8 cellular contexts compared by ENCODE assay signal in genomic region chr15:62059108-62059817, GRCh38. TPM values are rescaled to one million over a fixed set of nuclear protein-coding genes. Genes with fewer than 3 reads are reported as not detected.
DNase-seq lines count a peak whose midpoint lies in the region; ATAC-seq, FAIRE-seq and TF ChIP-seq lines count a peak whose summit lies in the region.

No MANE protein-coding gene starts in this region.

- peak in 1 of 3 donors; percentile 29 for DNase-seq in CD4-positive, CD25-positive, alpha-beta regulatory T cell
- DNase-seq in Kasumi-1 (lab: John Stamatoyannopoulos, UW) (peak; percentile 23 to 31), K562 (ENCODE audit: extremely low read depth in 1 of 4, low spot score in 3 of 4) (peak in 3 of 4 experiments; percentile 14 to 24 (median 15)), medulla oblongata (ENCODE audit: extremely low spot score) (peak; percentile 17), NCI-H774 (lab: John Stamatoyannopoulos, UW) (no peak)
- no peak for DNase-seq in stimulated activated naive CD4-positive, alpha-beta T cell treated with Interleukin-2 at 50 U/mL for 16 hours (lab: John Stamatoyannopoulos, UW)

- no peaks in the 10 kb centered on the region for H3K9me1 ChIP-seq in K562 (ENCODE audit: control insufficient read depth, insufficient read depth, low read length)

- 0 out of 6 replicates have a peak, but pooled peaks of 1 of the 3 experiments have one; percentile 14 for TF ChIP-seq CTCF in K562 (IDR thresholded peaks at IDR 0.05 in 2 of 3, conservative IDR thresholded peaks at IDR 0.05 in 1 of 3; ENCODE audit: insufficient read depth in 2 of 3, low read depth in 1 of 3, low read length in 3 of 3)

- H3K9me3 ChIP-seq in CD4-positive, CD25-positive, alpha-beta regulatory T cell (ENCODE audit: control insufficient read depth in 2 of 2, low read length in 2 of 2): no peaks in the 10 kb centered on the region
- H3K9me3 ChIP-seq in K562 (replicated peaks; ENCODE audit: control insufficient read depth, insufficient read depth, low read depth, low read length): no peaks in the 10 kb centered on the region

- H3K27me3 ChIP-seq in CD4-positive, CD25-positive, alpha-beta regulatory T cell (ENCODE audit: control insufficient read depth, insufficient read depth, low read length): no peaks in the 10 kb centered on the region
- H3K27me3 ChIP-seq in K562 (ENCODE audit: control insufficient read depth in 2 of 2, insufficient read depth in 2 of 2, low read length in 2 of 2): no peaks in the 10 kb centered on the region; a peak in 1 of 5 replicates

- peaks cover 15% of the 10 kb centered on the region for H3K27me3 Mint-ChIP-seq in CD4-positive, CD25-positive, alpha-beta regulatory T cell

- POLR2A ChIA-PET in K562 (lab: Yijun Ruan, JAX): interaction anchor here (1.1 kb wide), 2 partner anchors 12 to 49 kb away, joined by 3 read pairs; no protein-coding TSS in a partner anchor

- peak overlapping the region; percentile 85 for H3K4me2 ChIP-seq in K562 (ENCODE audit: insufficient read depth, low read length)

- TF ChIP-seq RAD21 in K562 (CRISPR knock-in tag; conservative IDR thresholded peaks at IDR 0.05 in 1 of 2, IDR thresholded peaks at IDR 0.05 in 1 of 2): no peak

- in situ Hi-C loops in K562 (cut with MboI): no loop called here

- TF ChIP-seq POLR2A in K562 (conservative IDR thresholded peaks at IDR 0.05): no peak

- peak overlapping the region; percentile 90 to 97 (median 94) for H3K4me3 Mint-ChIP-seq in CD4-positive, CD25-positive, alpha-beta regulatory T cell

- CTCF ChIA-PET in K562 (lab: Yijun Ruan, JAX; ENCODE audit: low intra/inter-chr PET ratio): no interaction called here

- TF ChIP-seq EP300 in K562 (IDR thresholded peaks at IDR 0.05; ENCODE audit: low read length): no peak

- peaks cover 10% of the 10 kb centered on the region for H3K36me3 Mint-ChIP-seq in CD4-positive, CD25-positive, alpha-beta regulatory T cell

- peak overlapping the region; percentile 91 for H3K27ac ChIP-seq in CD4-positive, CD25-positive, alpha-beta regulatory T cell (ENCODE audit: insufficient read depth, low read length, poor library complexity, severe bottlenecking)
- H3K27ac ChIP-seq in K562 (ENCODE audit: extremely low read depth, low read depth, low read length): peak overlapping the region; percentile 77

- H3K4me1 Mint-ChIP-seq in CD4-positive, CD25-positive, alpha-beta regulatory T cell: peaks cover 33 to 72% (median 52%) of the 10 kb centered on the region in 4 donors

- H3K9me3 Mint-ChIP-seq in CD4-positive, CD25-positive, alpha-beta regulatory T cell: no peaks in the 10 kb centered on the region

- no peaks in the 10 kb centered on the region for H4K20me1 ChIP-seq in K562 (replicated peaks; ENCODE audit: control insufficient read depth, insufficient read depth, low read length)

- 2% methylated on average over 13 of the region's 13 CpGs for WGBS in K562 (ENCODE audit: insufficient coverage, low coverage, missing lambda C conversion rate)

- H2AFZ ChIP-seq in K562 (ENCODE audit: low read depth, low read length): peak overlapping the region; percentile 98

- peak overlapping the region; percentile 96 for H3K4me3 ChIP-seq in CD4-positive, CD25-positive, alpha-beta regulatory T cell (ENCODE audit: low read depth, low read length)
- peak overlapping the region; percentile 86 for H3K4me3 ChIP-seq in K562

- peaks cover 28% of the 10 kb centered on the region for H3K4me1 ChIP-seq in CD4-positive, CD25-positive, alpha-beta regulatory T cell (ENCODE audit: control insufficient read depth, insufficient read depth, low read length, poor library complexity, severe bottlenecking)
- peaks cover 3 to 13% of the 10 kb centered on the region in 2 experiments; a peak in 3 of 5 replicates for H3K4me1 ChIP-seq in K562 (replicated peaks in 1 of 2; ENCODE audit: control insufficient read depth in 2 of 2, insufficient read depth in 2 of 2, low read length in 2 of 2)

- BruUV-seq in K562 (replicated peaks; lab: Mats Ljungman, UMichigan): TSS peak; percentile 47

- no peaks in the 10 kb centered on the region for H3K36me3 ChIP-seq in CD4-positive, CD25-positive, alpha-beta regulatory T cell (ENCODE audit: control insufficient read depth, insufficient read depth, low read length)
- no peaks in the 10 kb centered on the region for H3K36me3 ChIP-seq in K562 (ENCODE audit: control insufficient read depth, insufficient read depth, low read length)

- FAIRE-seq in K562 (lab: Jason Lieb, UNC): no peak

- H3K27ac Mint-ChIP-seq in CD4-positive, CD25-positive, alpha-beta regulatory T cell: peak overlapping the region; percentile 94 to 100 (median 96)

- no peak for ATAC-seq in CD4-positive, CD25-positive, alpha-beta regulatory T cell (ENCODE audit: low read depth in 2 of 2)
- no peak for ATAC-seq in K562
- no peak for ATAC-seq in GM19467 (IDR thresholded peaks at IDR 0.05; ENCODE audit: unreplicated experiment)
- ATAC-seq in GM19452 (IDR thresholded peaks at IDR 0.05; ENCODE audit: unreplicated experiment): no peak

- peak overlapping the region; percentile 76 to 94; a peak in 3 of 4 replicates for H3K9ac ChIP-seq in K562 (ENCODE audit: insufficient read depth in 1 of 2, low read depth in 2 of 2, low read length in 2 of 2)

- peaks cover 42% of the 10 kb centered on the region for H3K79me2 ChIP-seq in K562 (ENCODE audit: control insufficient read depth, insufficient read depth, low read length)

- intact Hi-C loops in K562 (cut with micrococcal nuclease): no loop called here

TF ChIP-seq in K562, 482 proteins besides CTCF, POLR2A, EP300 and RAD21:
- TF ChIP-seq FOXK2 (conservative IDR thresholded peaks at IDR 0.05 in 1 of 2, IDR thresholded peaks at IDR 0.05 in 1 of 2; ENCODE audit: low read depth in 2 of 2) (no peak), ELF1 (tag; IDR thresholded peaks at IDR 0.05) (peak; percentile 5; the same call in 1 of the 2 replicates)

RNA-seq across cellular contexts. Expression of gene VPS13C, which starts 1.0 kb away (rescaled TPM):
- total RNA-seq in CD4-positive, CD25-positive, alpha-beta regulatory T cell: 150 TPM
- polyA plus RNA-seq in CD4-positive, CD25-positive, alpha-beta regulatory T cell: 10 to 100 TPM; 11.2 to 17.4 (median 13.8) TPM
- 34.3 and 156 TPM in 2 replicates for total RNA-seq in K562 (2011; cell fraction: chromatin; rRNA removed; ENCODE audit: low replicate concordance)
- 17.2 and 24.6 TPM in 2 replicates for total RNA-seq in K562 (2011; cell fraction: nucleolus; rRNA removed)
- total RNA-seq in K562 (2011; cell fraction: nucleoplasm; rRNA removed): 45.9 and 72.8 TPM in 2 replicates
- total RNA-seq in K562 (2014; rRNA removed): 14.4 and 15.7 TPM in 2 replicates
- 20.7 and 21.9 TPM in 2 replicates for total RNA-seq in K562 (2014; rRNA removed; fragmentation: Illumina TruSeq; extraction: Trizol)
- 27.1 and 32.3 TPM in 2 replicates for total RNA-seq in K562 (2015; rRNA removed; fragmentation: Illumina TruSeq; extraction: Trizol)
- total RNA-seq in K562 (2021): 22.3 and 23.3 TPM in 2 replicates
- 14.2 and 16.6 TPM in 2 replicates for polyA plus RNA-seq in K562 (2011; rRNA removed)
- 4.0 and 7.8 TPM in 2 replicates for polyA plus RNA-seq in K562 (2011; cell fraction: cytosol; rRNA removed)
- polyA plus RNA-seq in K562 (2011; cell fraction: nucleus; rRNA removed): 24.3 and 32.8 TPM in 2 replicates
- 9.0 and 14.4 TPM in 2 replicates for polyA plus RNA-seq in K562 (2012)
- polyA plus RNA-seq in K562 (2014; fragmentation: Illumina TruSeq; extraction: Trizol): 11.4 and 13.4 TPM in 2 replicates
- polyA plus RNA-seq in K562 (2014; fragmentation: Nextera tagmentation; extraction: Ambion mirVana): 1 to 10 TPM; 5.2 to 8.0 TPM
- polyA plus RNA-seq in K562 (2014; rRNA removed): 11.5 and 12.2 TPM in 2 replicates
- 84.9 and 120 TPM in 2 replicates for polyA minus RNA-seq in K562 (2011; rRNA and poly(A)+ RNA removed)
- 37.9 and 41.4 TPM in 2 replicates for polyA minus RNA-seq in K562 (2011; cell fraction: cytosol; rRNA and poly(A)+ RNA removed)
- 84.8 and 219 TPM in 2 replicates for polyA minus RNA-seq in K562 (2011; cell fraction: nucleus; rRNA and poly(A)+ RNA removed)

RNA-seq across cellular contexts. Expression of gene C2CD4A, which starts 7.5 kb away (rescaled TPM):
- total RNA-seq in CD4-positive, CD25-positive, alpha-beta regulatory T cell: 0.17 TPM
- polyA plus RNA-seq in CD4-positive, CD25-positive, alpha-beta regulatory T cell: under 1 TPM; 0.10 to 0.28 (median 0.12) TPM
- total RNA-seq in K562 (2011; cell fraction: chromatin; rRNA removed; ENCODE audit: low replicate concordance): not detected in 2 replicates
- total RNA-seq in K562 (2011; cell fraction: nucleolus; rRNA removed): not detected in 2 replicates
- total RNA-seq in K562 (2011; cell fraction: nucleoplasm; rRNA removed): not detected in 2 replicates
- not detected in 2 replicates for total RNA-seq in K562 (2014; rRNA removed)
- not detected in 2 replicates for total RNA-seq in K562 (2014; rRNA removed; fragmentation: Illumina TruSeq; extraction: Trizol)
- not detected in 2 replicates for total RNA-seq in K562 (2015; rRNA removed; fragmentation: Illumina TruSeq; extraction: Trizol)
- not detected in 2 replicates for total RNA-seq in K562 (2021)
- not detected in 2 replicates for polyA plus RNA-seq in K562 (2011; rRNA removed)
- not detected in 2 replicates for polyA plus RNA-seq in K562 (2011; cell fraction: cytosol; rRNA removed)
- polyA plus RNA-seq in K562 (2011; cell fraction: nucleus; rRNA removed): not detected in 2 replicates
- polyA plus RNA-seq in K562 (2012): 0.03 TPM in 1 of 2 replicates, not detected in the other
- not detected in 2 replicates for polyA plus RNA-seq in K562 (2014; fragmentation: Illumina TruSeq; extraction: Trizol)
- not detected for polyA plus RNA-seq in K562 (2014; fragmentation: Nextera tagmentation; extraction: Ambion mirVana)
- polyA plus RNA-seq in K562 (2014; rRNA removed): not detected in 2 replicates
- polyA minus RNA-seq in K562 (2011; rRNA and poly(A)+ RNA removed): not detected in 2 replicates
- polyA minus RNA-seq in K562 (2011; cell fraction: cytosol; rRNA and poly(A)+ RNA removed): not detected in 2 replicates
- not detected in 2 replicates for polyA minus RNA-seq in K562 (2011; cell fraction: nucleus; rRNA and poly(A)+ RNA removed)

Comparison
In these comparisons a context has a peak if more than half of its experiments do, and no peak if none do; other contexts are left out.
1. DNase-seq: peak in Kasumi-1 (2 of 2), K562 (3 of 4) and medulla oblongata (single experiment); none in stimulated activated naive CD4-positive, alpha-beta T cell treated with Interleukin-2 at 50 U/mL for 16 hours (single experiment) and NCI-H774 (single experiment).